Comparison of ENCODE assay signal across 10 cellular contexts in genomic region chr2:201261471-201261870, GRCh38. TPM values are rescaled to one million over a fixed set of nuclear protein-coding genes. Genes with fewer than 3 reads are reported as not detected.
DNase-seq lines count a peak whose midpoint lies in the region; ATAC-seq, FAIRE-seq and TF ChIP-seq lines count a peak whose summit lies in the region.
"Had no signal": no experiment of that assay in that cellular context is flagged by ENCODE, and none has a peak within 500 bp of the region (broad histone marks: within the 10 kb centered on the region; RNA-seq: fewer than 3 reads in every experiment).

No MANE protein-coding gene starts in this region.

- H3K27ac Mint-ChIP-seq in activated naive CD8-positive, alpha-beta T cell treated with anti-CD3 and anti-CD28 coated beads, Interleukin-2, amount 10 ng/mL, durations not matched to agents 7 days and 5 days = peak overlapping the region; percentile 97

- DNase-seq in GM06990 (ENCODE audit: extremely low read depth, insufficient read length) (no peak), T-helper 22 cell (ENCODE audit: low read depth) (peak; percentile 46), small intestine (peak; percentile 24), NCI-H1436 (lab: John Stamatoyannopoulos, UW) (no peak), A172 (ENCODE audit: low spot score) (no peak)
- peak; percentile 65 for DNase-seq in activated naive CD8-positive, alpha-beta T cell treated with anti-CD3 and anti-CD28 coated beads, Interleukin-2, amount 10 ng/mL, durations not matched to agents 7 days and 5 days
- DNase-seq: DMS53, MV-4-11 had no signal

- ATAC-seq in activated naive CD8-positive, alpha-beta T cell treated with anti-CD3 and anti-CD28 coated beads, Interleukin-2, amount 10 ng/mL, durations not matched to agents 7 days and 5 days (ENCODE audit: low read depth) = peak; percentile 19
- ATAC-seq in gastroesophageal sphincter (no peak), GM18502 (IDR thresholded peaks at IDR 0.05; ENCODE audit: poor library complexity, unreplicated experiment) (no peak)

- H3K27ac ChIP-seq in small intestine (ENCODE audit: low read depth in 1 of 2, low read length in 1 of 2) (peak overlapping the region in 1 of 2 donors; percentile 41), gastroesophageal sphincter (no peak overlapping the region)

- FAIRE-seq in small intestine (lab: Jason Lieb, UNC) = no peak

- POLR2A ChIA-PET in activated naive CD8-positive, alpha-beta T cell treated with anti-CD3 and anti-CD28 coated beads, Interleukin-2, amount 10 ng/mL, durations not matched to agents 7 days and 5 days (lab: Charles Lee) = interaction anchor here (0.9 to 11.3 kb wide), 12 partner anchors 9 to 519 kb away, joined by 3 to 147 read pairs (median 13); partner anchors contain the start of genes ALS2, CASP10, NIF3L1 and PPIL3

- TF ChIP-seq POLR2A in gastroesophageal sphincter (IDR thresholded peaks at IDR 0.05) = no peak

- H3K4me3 ChIP-seq in GM06990 (replicated peaks; ENCODE audit: low read depth, low read length) = 0 out of 2 replicates have a peak overlapping the region, but pooled peaks have one; percentile 6
- peak overlapping the region; percentile 19 to 41 for H3K4me3 ChIP-seq in small intestine (ENCODE audit: low read depth in 1 of 2, low read length in 2 of 2)
- peak overlapping the region in 1 of 2 donors; percentile 24 for H3K4me3 ChIP-seq in gastroesophageal sphincter

- H3K4me3 Mint-ChIP-seq in activated naive CD8-positive, alpha-beta T cell treated with anti-CD3 and anti-CD28 coated beads, Interleukin-2, amount 10 ng/mL, durations not matched to agents 7 days and 5 days = peak overlapping the region; percentile 92

- peaks cover 31% of the 10 kb centered on the region for H3K36me3 Mint-ChIP-seq in activated naive CD8-positive, alpha-beta T cell treated with anti-CD3 and anti-CD28 coated beads, Interleukin-2, amount 10 ng/mL, durations not matched to agents 7 days and 5 days

- no peaks in the 10 kb centered on the region for H3K27me3 Mint-ChIP-seq in activated naive CD8-positive, alpha-beta T cell treated with anti-CD3 and anti-CD28 coated beads, Interleukin-2, amount 10 ng/mL, durations not matched to agents 7 days and 5 days

- peaks cover 70% of the 10 kb centered on the region for H3K4me1 Mint-ChIP-seq in activated naive CD8-positive, alpha-beta T cell treated with anti-CD3 and anti-CD28 coated beads, Interleukin-2, amount 10 ng/mL, durations not matched to agents 7 days and 5 days

- no peaks in the 10 kb centered on the region for H3K9me3 Mint-ChIP-seq in activated naive CD8-positive, alpha-beta T cell treated with anti-CD3 and anti-CD28 coated beads, Interleukin-2, amount 10 ng/mL, durations not matched to agents 7 days and 5 days

- H3K9me3 ChIP-seq in small intestine (ENCODE audit: control insufficient read depth, low read depth) (no peaks in the 10 kb centered on the region), gastroesophageal sphincter (no peaks in the 10 kb centered on the region)

- WGBS in small intestine, 3 donors = 40 to 46% (median 45%) methylated on average over 9 of the region's 9 CpGs
- WGBS in gastroesophageal sphincter (ENCODE audit: low coverage in 1 of 2), 2 donors = 73 to 86% methylated on average over 8 of the region's 9 CpGs

- no peaks in the 10 kb centered on the region for H3K36me3 ChIP-seq in GM06990 (ENCODE audit: control insufficient read depth, insufficient read depth, low read length)
- H3K36me3 ChIP-seq in small intestine (ENCODE audit: control insufficient read depth in 2 of 2, insufficient read depth in 2 of 2, low read length in 2 of 2) = peaks cover under 1 to 1% of the 10 kb centered on the region in 2 donors
- peaks cover 0 to 2% of the 10 kb centered on the region in 2 donors for H3K36me3 ChIP-seq in gastroesophageal sphincter

- TF ChIP-seq CTCF in GM06990 (IDR thresholded peaks at IDR 0.05; ENCODE audit: insufficient read depth, low read length, poor library complexity, severe bottlenecking) = no peak
- no peak for TF ChIP-seq CTCF in gastroesophageal sphincter (IDR thresholded peaks at IDR 0.05)

- TF ChIP-seq EP300 in gastroesophageal sphincter (IDR thresholded peaks at IDR 0.05) = no peak

- H3K27me3 ChIP-seq in GM06990 (replicated peaks; ENCODE audit: control insufficient read depth, insufficient read depth, low read length) = no peaks in the 10 kb centered on the region
- no peaks in the 10 kb centered on the region for H3K27me3 ChIP-seq in small intestine (ENCODE audit: control insufficient read depth in 2 of 2, insufficient read depth in 2 of 2, low read length in 2 of 2)
- no peaks in the 10 kb centered on the region for H3K27me3 ChIP-seq in gastroesophageal sphincter

- peaks cover 5 to 9% of the 10 kb centered on the region in 2 donors for H3K4me1 ChIP-seq in small intestine (ENCODE audit: control insufficient read depth in 2 of 2, insufficient read depth in 1 of 2, low read depth in 1 of 2, low read length in 1 of 2)
- peaks cover 0 to 40% (median 11%) of the 10 kb centered on the region in 3 donors for H3K4me1 ChIP-seq in gastroesophageal sphincter

RNA-seq across cellular contexts. Expression of gene CASP8, which starts 1.1 kb away (rescaled TPM):
- 100 to 1,000 TPM; 115 to 127 TPM for total RNA-seq in activated naive CD8-positive, alpha-beta T cell treated with anti-CD3 and anti-CD28 coated beads, Interleukin-2, amount 10 ng/mL, durations not matched to agents 7 days and 5 days
- polyA plus RNA-seq in small intestine = 10 to 100 TPM; 14.1 to 24.4 (median 16.2) TPM
- total RNA-seq in gastroesophageal sphincter = 10 to 100 TPM in 2 of 4 donors, 1 to 10 TPM in 2; 6.4 to 12.3 (median 10.0) TPM
- total RNA-seq in A172 (2014; rRNA removed; shearing (Covaris generic)) = 68.6 and 101 TPM in 2 replicates

Comparison
In these comparisons a context has a peak if more than half of its experiments do, and no peak if none do; other contexts are left out.
1. DNase-seq: peak in T-helper 22 cell (single experiment), activated naive CD8-positive, alpha-beta T cell treated with anti-CD3 and anti-CD28 coated beads, Interleukin-2, amount 10 ng/mL, durations not matched to agents 7 days and 5 days (single experiment) and small intestine (single experiment); none in GM06990 (single experiment), NCI-H1436 (single experiment) and A172 (single experiment).